Comparison of ENCODE assay signal across 16 cellular contexts in genomic region chr4:39390603-39391002, GRCh38. TPM values are rescaled to one million over a fixed set of nuclear protein-coding genes. Genes with fewer than 3 reads are reported as not detected.
DNase-seq lines count a peak whose midpoint lies in the region; ATAC-seq, FAIRE-seq and TF ChIP-seq lines count a peak whose summit lies in the region.
"Had no signal": no experiment of that assay in that cellular context is flagged by ENCODE, and none has a peak within 500 bp of the region (broad histone marks: within the 10 kb centered on the region; RNA-seq: fewer than 3 reads in every experiment).

No MANE protein-coding gene starts in this region.

- H4K91ac ChIP-seq in neuronal stem cell (ENCODE audit: low read depth, low read length, poor library complexity) = no peak overlapping the region

- FAIRE-seq in K562 (lab: Jason Lieb, UNC) = no peak

- H3K9me2 ChIP-seq in GM23338 (ENCODE audit: insufficient read depth) = no peaks in the 10 kb centered on the region

- no peaks in the 10 kb centered on the region for H3K9me3 Mint-ChIP-seq in GM23338
- H3K9me3 Mint-ChIP-seq: CD8-positive, alpha-beta memory T cell had no signal

- no peak overlapping the region for H3K4ac ChIP-seq in neuronal stem cell (ENCODE audit: low read length)

- H3K4me2 ChIP-seq in GM23338 = no peak overlapping the region
- H3K4me2 ChIP-seq in K562 (ENCODE audit: insufficient read depth, low read length) = no peak overlapping the region
- H3K4me2 ChIP-seq in fibroblast of lung (ENCODE audit: extremely low read depth, insufficient read depth, low read length) = no peak overlapping the region
- H3K4me2 ChIP-seq in neuronal stem cell (ENCODE audit: insufficient read depth, low read length, poor library complexity, severe bottlenecking) = no peak overlapping the region
- H3K4me2 ChIP-seq: BLaER1 had no signal

- H3K4me1 ChIP-seq in GM23338 (ENCODE audit: insufficient read depth) = no peaks in the 10 kb centered on the region
- no peaks in the 10 kb centered on the region; a peak in 1 of 5 replicates for H3K4me1 ChIP-seq in K562 (replicated peaks in 1 of 2; ENCODE audit: control insufficient read depth in 2 of 2, insufficient read depth in 2 of 2, low read length in 2 of 2)
- H3K4me1 ChIP-seq in fibroblast of lung (ENCODE audit: control insufficient read depth, extremely low read depth, insufficient read depth, low read length) = no peaks in the 10 kb centered on the region
- H3K4me1 ChIP-seq in neuronal stem cell (ENCODE audit: control insufficient read depth in 2 of 2, insufficient read depth in 1 of 2, low read depth in 1 of 2, low read length in 2 of 2) = no peaks in the 10 kb centered on the region
- H3K4me1 ChIP-seq: BLaER1 had no signal

- H3K18ac ChIP-seq in neuronal stem cell (ENCODE audit: low read length) = no peak overlapping the region

- no peak overlapping the region for H3K14ac ChIP-seq in neuronal stem cell (ENCODE audit: low read length)

- no peaks in the 10 kb centered on the region for H3K9me3 ChIP-seq in K562 (replicated peaks; ENCODE audit: control insufficient read depth, insufficient read depth, low read depth, low read length)
- H3K9me3 ChIP-seq in fibroblast of lung (ENCODE audit: control insufficient read depth, insufficient read depth, low read depth, low read length) = no peaks in the 10 kb centered on the region
- H3K9me3 ChIP-seq in neuronal stem cell (replicated peaks in 1 of 2; ENCODE audit: control insufficient read depth in 2 of 2, insufficient read depth in 1 of 2, low read depth in 1 of 2, low read length in 2 of 2) = no peaks in the 10 kb centered on the region
- H3K9me3 ChIP-seq: BLaER1 had no signal

- no peak overlapping the region for H3K27ac Mint-ChIP-seq in GM23338
- H3K27ac Mint-ChIP-seq: CD8-positive, alpha-beta memory T cell had no signal

- TF ChIP-seq EP300 in K562 (IDR thresholded peaks at IDR 0.05; ENCODE audit: low read length) = no peak

- no peak overlapping the region for H3K27ac ChIP-seq in GM23338 (ENCODE audit: low read depth)
- no peak overlapping the region for H3K27ac ChIP-seq in K562 (ENCODE audit: extremely low read depth, low read depth, low read length)
- H3K27ac ChIP-seq in fibroblast of lung (ENCODE audit: insufficient read depth, low read length) = no peak overlapping the region
- H3K27ac ChIP-seq in neuronal stem cell (replicated peaks; ENCODE audit: low read length) = no peak overlapping the region
- H3K27ac ChIP-seq: BLaER1, GM23248 had no signal

- DNase-seq in GM23338 (ENCODE audit: low spot score) = no peak
- DNase-seq in K562 (ENCODE audit: extremely low read depth in 1 of 4, low spot score in 3 of 4) = no peak
- no peak for DNase-seq in fibroblast of lung (ENCODE audit: low read depth in 2 of 2)
- no peak for DNase-seq in neuronal stem cell (ENCODE audit: low spot score)
- DNase-seq in NCI-H2227 treated with DMSO at 0.1 percent for 48 hours (lab: John Stamatoyannopoulos, UW) = no peak
- no peak for DNase-seq in activated gamma-delta T cell treated with Interleukin-2 at 50 U/mL for 16 hours
- DNase-seq: 8988T; AML-193; CD8-positive, alpha-beta memory T cell; DMS53; GF-D8; GM23248; H7; IMR-90 had no signal

- no peak for TF ChIP-seq RAD21 in K562 (CRISPR knock-in tag; conservative IDR thresholded peaks at IDR 0.05 in 1 of 2, IDR thresholded peaks at IDR 0.05 in 1 of 2)

- no peaks in the 10 kb centered on the region for H4K20me1 ChIP-seq in GM23338 (replicated peaks; ENCODE audit: insufficient read depth)
- H4K20me1 ChIP-seq in K562 (replicated peaks; ENCODE audit: control insufficient read depth, insufficient read depth, low read length) = no peaks in the 10 kb centered on the region
- H4K20me1 ChIP-seq in fibroblast of lung (ENCODE audit: control insufficient read depth, extremely low read depth, insufficient read depth, low read length) = no peaks in the 10 kb centered on the region
- H4K20me1 ChIP-seq: BLaER1 had no signal

- 25% methylated on average over 6 of the region's 6 CpGs for WGBS in K562 (ENCODE audit: insufficient coverage, low coverage, missing lambda C conversion rate)
- WGBS in neuronal stem cell (ENCODE audit: extremely low coverage in 2 of 2, insufficient read length in 2 of 2, insufficient replicate concordance in 1 of 2), 2 donors = no CpG with 5 or more reads among the region's 6 CpGs

- no peaks in the 10 kb centered on the region for H3K4me1 Mint-ChIP-seq in GM23338
- H3K4me1 Mint-ChIP-seq: CD8-positive, alpha-beta memory T cell had no signal

- no peaks in the 10 kb centered on the region for H3K79me1 ChIP-seq in neuronal stem cell (ENCODE audit: low read depth, low read length)

- POLR2A ChIA-PET in K562 (lab: Yijun Ruan, JAX) = no interaction called here

- H2AK5ac ChIP-seq in neuronal stem cell (ENCODE audit: low read depth, low read length) = no peak overlapping the region

- H4K8ac ChIP-seq in neuronal stem cell (ENCODE audit: low read depth, low read length) = no peak overlapping the region

- no peak overlapping the region for H2BK120ac ChIP-seq in neuronal stem cell (ENCODE audit: low read depth, low read length)

- no peak for TF ChIP-seq POLR2A in K562 (conservative IDR thresholded peaks at IDR 0.05)

- no peaks in the 10 kb centered on the region for H3K27me3 ChIP-seq in GM23338 (ENCODE audit: insufficient read depth)
- H3K27me3 ChIP-seq in K562 (ENCODE audit: control insufficient read depth in 2 of 2, insufficient read depth in 2 of 2, low read length in 2 of 2) = peaks cover 0 to 3% of the 10 kb centered on the region in 2 experiments; a peak in 3 of 5 replicates
- peaks cover 4% of the 10 kb centered on the region for H3K27me3 ChIP-seq in fibroblast of lung (ENCODE audit: control insufficient read depth, insufficient read depth, low read length)
- H3K27me3 ChIP-seq in neuronal stem cell (ENCODE audit: control insufficient read depth in 3 of 3, insufficient read depth in 3 of 3, low read depth in 1 of 3, low read length in 3 of 3) = peaks cover 0 to 7% (median 0%) of the 10 kb centered on the region in 3 experiments
- H3K27me3 ChIP-seq: BLaER1 had no signal

- no peak for ATAC-seq in GM23338
- no peak; the same call in 2 of the 3 replicates for ATAC-seq in K562
- ATAC-seq in GM21447 (IDR thresholded peaks at IDR 0.05; ENCODE audit: unreplicated experiment) = no peak

- no TSS peak for BruUV-seq in K562 (replicated peaks; lab: Mats Ljungman, UMichigan)

- no peak overlapping the region for H2BK15ac ChIP-seq in neuronal stem cell (ENCODE audit: low read length)

- H3K4me3 Mint-ChIP-seq in GM23338 = no peak overlapping the region
- H3K4me3 Mint-ChIP-seq: CD8-positive, alpha-beta memory T cell had no signal

- intact Hi-C loops in K562 (cut with micrococcal nuclease) = no loop called here

- H3K79me2 ChIP-seq in GM23338 (replicated peaks; ENCODE audit: insufficient read depth) = no peaks in the 10 kb centered on the region
- H3K79me2 ChIP-seq in K562 (ENCODE audit: control insufficient read depth, insufficient read depth, low read length) = no peaks in the 10 kb centered on the region
- no peaks in the 10 kb centered on the region for H3K79me2 ChIP-seq in fibroblast of lung (ENCODE audit: control insufficient read depth, insufficient read depth, low read length)

- H3K9ac ChIP-seq in K562 (ENCODE audit: insufficient read depth in 1 of 2, low read depth in 2 of 2, low read length in 2 of 2) = no peak overlapping the region
- no peak overlapping the region for H3K9ac ChIP-seq in fibroblast of lung (ENCODE audit: insufficient read depth, low read length)
- H3K9ac ChIP-seq in neuronal stem cell (ENCODE audit: low read depth, low read length, poor library complexity) = no peak overlapping the region
- H3K9ac ChIP-seq: BLaER1, GM23248 had no signal

- H3K9me1 ChIP-seq in K562 (ENCODE audit: control insufficient read depth, insufficient read depth, low read length) = peaks cover under 1% of the 10 kb centered on the region

- no peak for TF ChIP-seq CTCF in GM23338 (conservative IDR thresholded peaks at IDR 0.05; ENCODE audit: low read depth in 2 of 2)
- TF ChIP-seq CTCF in K562 (IDR thresholded peaks at IDR 0.05 in 2 of 3, conservative IDR thresholded peaks at IDR 0.05 in 1 of 3; ENCODE audit: insufficient read depth in 2 of 3, low read depth in 1 of 3, low read length in 3 of 3) = no peak
- no peak for TF ChIP-seq CTCF in fibroblast of lung (conservative IDR thresholded peaks at IDR 0.05 in 1 of 2, IDR thresholded peaks at IDR 0.05 in 1 of 2; ENCODE audit: low read depth in 1 of 2, low read length in 2 of 2)

- H3F3A ChIP-seq in GM23338 (replicated peaks; ENCODE audit: low read depth) = no peaks in the 10 kb centered on the region

- in situ Hi-C loops in K562 (cut with MboI) = no loop called here

- no peak overlapping the region for H3K4me3 ChIP-seq in GM23338
- no peak overlapping the region for H3K4me3 ChIP-seq in K562
- H3K4me3 ChIP-seq in fibroblast of lung (replicated peaks in 1 of 4; ENCODE audit: control extremely low read depth in 1 of 4, insufficient read depth in 1 of 4, low read depth in 3 of 4, low read length in 4 of 4) = no peak overlapping the region
- H3K4me3 ChIP-seq in neuronal stem cell (ENCODE audit: low read length in 2 of 2) = no peak overlapping the region
- H3K4me3 ChIP-seq: BLaER1, GM23248 had no signal

- H2BK5ac ChIP-seq in neuronal stem cell (ENCODE audit: low read length) = no peak overlapping the region

- H3K23ac ChIP-seq in neuronal stem cell (ENCODE audit: low read depth, low read length, poor library complexity) = no peak overlapping the region

- no peak overlapping the region for H2BK12ac ChIP-seq in neuronal stem cell (ENCODE audit: low read length)

- peaks cover under 1% of the 10 kb centered on the region for H3K27me3 Mint-ChIP-seq in GM23338 (ENCODE audit: insufficient read depth, low read depth, poor library complexity)

- H3K36me3 ChIP-seq in GM23338 (ENCODE audit: insufficient read depth) = no peaks in the 10 kb centered on the region
- no peaks in the 10 kb centered on the region for H3K36me3 ChIP-seq in K562 (ENCODE audit: control insufficient read depth, insufficient read depth, low read length)
- no peaks in the 10 kb centered on the region for H3K36me3 ChIP-seq in fibroblast of lung (ENCODE audit: control insufficient read depth, insufficient read depth, low read length)
- H3K36me3 ChIP-seq in neuronal stem cell (replicated peaks in 1 of 2; ENCODE audit: control insufficient read depth in 2 of 2, insufficient read depth in 2 of 2, low read length in 2 of 2) = no peaks in the 10 kb centered on the region
- H3K36me3 ChIP-seq: BLaER1 had no signal

- H2AFZ ChIP-seq in GM23338 (peak overlapping the region; percentile 81; the same call in 1 of the 2 replicates), K562 (ENCODE audit: low read depth, low read length) (peak overlapping the region; percentile 38), fibroblast of lung (ENCODE audit: low read length) (peak overlapping the region; percentile 26), neuronal stem cell (ENCODE audit: low read length) (peak overlapping the region; percentile 2)
- H2AFZ ChIP-seq: GM23248 had no signal

- CTCF ChIA-PET in K562 (lab: Yijun Ruan, JAX; ENCODE audit: low intra/inter-chr PET ratio) = no interaction called here

- H3K36me3 Mint-ChIP-seq in GM23338 (ENCODE audit: low read depth) = no peaks in the 10 kb centered on the region
- H3K36me3 Mint-ChIP-seq: CD8-positive, alpha-beta memory T cell had no signal

RNA-seq across cellular contexts. Expression of gene KLB, which starts 16.1 kb away (rescaled TPM):
- total RNA-seq in GM23338 (2014; rRNA removed; shearing (Covaris generic)) = 0.03 TPM in 1 of 2 replicates, not detected in the other
- 0.19 and 0.21 TPM in 2 replicates for polyA plus RNA-seq in GM23338 (2016; fragmentation: Nextera tagmentation; extraction: Ambion mirVana)
- total RNA-seq in K562 (2011; cell fraction: chromatin; rRNA removed; ENCODE audit: low replicate concordance) = not detected in 2 replicates
- total RNA-seq in K562 (2011; cell fraction: nucleolus; rRNA removed) = not detected in 2 replicates
- not detected in 2 replicates for total RNA-seq in K562 (2011; cell fraction: nucleoplasm; rRNA removed)
- not detected in 2 replicates for total RNA-seq in K562 (2014; rRNA removed)
- total RNA-seq in K562 (2014; rRNA removed; fragmentation: Illumina TruSeq; extraction: Trizol) = not detected in 2 replicates
- not detected in 2 replicates for total RNA-seq in K562 (2015; rRNA removed; fragmentation: Illumina TruSeq; extraction: Trizol)
- 0.04 TPM in 1 of 2 replicates, not detected in the other for total RNA-seq in K562 (2021)
- polyA plus RNA-seq in K562 (2011; rRNA removed) = not detected in 2 replicates
- not detected in 2 replicates for polyA plus RNA-seq in K562 (2011; cell fraction: cytosol; rRNA removed)
- polyA plus RNA-seq in K562 (2011; cell fraction: nucleus; rRNA removed) = not detected in 2 replicates
- 0.04 and 0.05 TPM in 2 replicates for polyA plus RNA-seq in K562 (2012)
- polyA plus RNA-seq in K562 (2014; fragmentation: Illumina TruSeq; extraction: Trizol) = not detected in 2 replicates
- under 1 TPM; 0.04 to 0.13 TPM for polyA plus RNA-seq in K562 (2014; fragmentation: Nextera tagmentation; extraction: Ambion mirVana)
- not detected in 2 replicates for polyA plus RNA-seq in K562 (2014; rRNA removed)
- polyA minus RNA-seq in K562 (2011; rRNA and poly(A)+ RNA removed) = not detected in 2 replicates
- not detected in 2 replicates for polyA minus RNA-seq in K562 (2011; cell fraction: cytosol; rRNA and poly(A)+ RNA removed)
- polyA minus RNA-seq in K562 (2011; cell fraction: nucleus; rRNA and poly(A)+ RNA removed) = not detected in 2 replicates
- not detected in 2 replicates for total RNA-seq in fibroblast of lung
- polyA plus RNA-seq in fibroblast of lung = not detected in 2 replicates
- polyA plus RNA-seq in fibroblast of lung (2012) = 0.01 TPM in 1 of 2 replicates, not detected in the other
- polyA minus RNA-seq in fibroblast of lung (ENCODE audit: low replicate concordance) = not detected in 2 replicates
- not detected for polyA plus RNA-seq in neuronal stem cell (2013, experiment 1 of 2)
- polyA plus RNA-seq in neuronal stem cell (2013, experiment 2 of 2) = under 0.01 TPM
- total RNA-seq: CD8-positive, alpha-beta memory T cell; GM23248; H7; IMR-90 had no signal
- polyA plus RNA-seq: CD8-positive, alpha-beta memory T cell; GM23248; IMR-90 had no signal

RNA-seq across cellular contexts. Expression of gene RFC1, which starts 24.4 kb away (rescaled TPM):
- total RNA-seq in GM23338 (2014; rRNA removed; shearing (Covaris generic)) = 70.5 and 75.8 TPM in 2 replicates
- 194 and 228 TPM in 2 replicates for polyA plus RNA-seq in GM23338 (2016; fragmentation: Nextera tagmentation; extraction: Ambion mirVana)
- 21.2 and 91.2 TPM in 2 replicates for total RNA-seq in K562 (2011; cell fraction: chromatin; rRNA removed; ENCODE audit: low replicate concordance)
- 13.3 and 22.0 TPM in 2 replicates for total RNA-seq in K562 (2011; cell fraction: nucleolus; rRNA removed)
- 26.6 and 30.7 TPM in 2 replicates for total RNA-seq in K562 (2011; cell fraction: nucleoplasm; rRNA removed)
- total RNA-seq in K562 (2014; rRNA removed) = 50.9 and 76.3 TPM in 2 replicates
- total RNA-seq in K562 (2014; rRNA removed; fragmentation: Illumina TruSeq; extraction: Trizol) = 70.1 and 81.9 TPM in 2 replicates
- 71.2 and 72.5 TPM in 2 replicates for total RNA-seq in K562 (2015; rRNA removed; fragmentation: Illumina TruSeq; extraction: Trizol)
- 42.7 and 45.2 TPM in 2 replicates for total RNA-seq in K562 (2021)
- 16.8 and 27.7 TPM in 2 replicates for polyA plus RNA-seq in K562 (2011; rRNA removed)
- polyA plus RNA-seq in K562 (2011; cell fraction: cytosol; rRNA removed) = 12.6 and 17.7 TPM in 2 replicates
- 19.6 and 27.8 TPM in 2 replicates for polyA plus RNA-seq in K562 (2011; cell fraction: nucleus; rRNA removed)
- 37.2 and 40.9 TPM in 2 replicates for polyA plus RNA-seq in K562 (2012)
- 82.4 and 85.6 TPM in 2 replicates for polyA plus RNA-seq in K562 (2014; fragmentation: Illumina TruSeq; extraction: Trizol)
- 10 to 100 TPM; 25.2 to 42.3 TPM for polyA plus RNA-seq in K562 (2014; fragmentation: Nextera tagmentation; extraction: Ambion mirVana)
- polyA plus RNA-seq in K562 (2014; rRNA removed) = 38.8 and 41.3 TPM in 2 replicates
- 86.6 and 87.2 TPM in 2 replicates for polyA minus RNA-seq in K562 (2011; rRNA and poly(A)+ RNA removed)
- polyA minus RNA-seq in K562 (2011; cell fraction: cytosol; rRNA and poly(A)+ RNA removed) = 29.2 and 41.1 TPM in 2 replicates
- polyA minus RNA-seq in K562 (2011; cell fraction: nucleus; rRNA and poly(A)+ RNA removed) = 18.3 and 34.5 TPM in 2 replicates
- total RNA-seq in fibroblast of lung = 44.4 and 52.4 TPM in 2 replicates
- polyA plus RNA-seq in fibroblast of lung = 29.9 and 31.3 TPM in 2 replicates
- polyA plus RNA-seq in fibroblast of lung (2012) = 19.9 and 22.6 TPM in 2 replicates
- 6.9 and 20.5 TPM in 2 replicates for polyA minus RNA-seq in fibroblast of lung (ENCODE audit: low replicate concordance)
- polyA plus RNA-seq in neuronal stem cell (2013, experiment 1 of 2) = 125 TPM
- polyA plus RNA-seq in neuronal stem cell (2013, experiment 2 of 2) = 132 TPM

Comparison
In these comparisons a context has a peak if more than half of its experiments do, and no peak if none do; other contexts are left out.
1. H2AFZ ChIP-seq: peak in every context shown above with its lines; median percentile 81 in GM23338; 38 in K562; 26 in fibroblast of lung; 2 in neuronal stem cell.